In the genomic region with DNA sequence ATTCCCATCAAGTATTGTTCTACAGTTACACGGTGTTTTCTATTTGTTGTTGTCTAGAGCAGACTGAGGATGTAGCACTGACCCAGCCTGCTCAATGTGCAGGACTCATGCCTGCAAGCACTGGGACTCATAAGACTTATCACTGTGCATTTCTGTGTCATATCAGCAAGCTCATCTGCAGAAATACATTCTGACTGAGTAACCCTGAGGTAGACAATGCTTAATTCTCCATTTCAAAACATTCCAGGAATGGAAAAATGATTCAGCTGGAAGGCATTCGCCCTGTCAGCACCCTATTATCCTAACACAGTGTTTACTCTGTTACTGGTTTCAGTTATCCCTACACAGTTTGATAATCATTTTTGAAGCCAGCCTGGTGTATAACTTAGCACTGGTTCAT, we compare ENCODE assay signal across 13 cellular contexts.
A peak's percentile ranks its signal among the peaks of the same experiment; 100 is the strongest.
DNase-seq lines count a peak whose midpoint lies in the region; ATAC-seq and TF ChIP-seq lines count a peak whose summit lies in the region.
"Had no signal": no experiment of that assay in that cellular context is flagged by ENCODE, and none has a peak within 500 bp of the region (broad histone marks: within the 10 kb centered on the region; RNA-seq: fewer than 3 reads in every experiment).

No MANE protein-coding gene starts in this region.

- H3K14ac ChIP-seq in IMR-90 (replicated peaks; ENCODE audit: low read depth, low read length), result no peak overlapping the region

- no peak for TF ChIP-seq POLR2A in IMR-90 (IDR thresholded peaks at IDR 0.05; ENCODE audit: low read depth, low read length)

- H2AFZ ChIP-seq in IMR-90 (replicated peaks; ENCODE audit: low read length, poor library complexity), result no peak overlapping the region

- TF ChIP-seq CTCF in AG10803 (conservative IDR thresholded peaks at IDR 0.05; ENCODE audit: low read length) (no peak), IMR-90 (conservative IDR thresholded peaks at IDR 0.05; ENCODE audit: low read depth, low read length) (no peak), astrocyte of the spinal cord (IDR thresholded peaks at IDR 0.05; ENCODE audit: low read depth, low read length) (no peak)

- H2AK9ac ChIP-seq in IMR-90 (replicated peaks; ENCODE audit: low read depth, low read length, poor library complexity), result no peak overlapping the region

- H3K4ac ChIP-seq in IMR-90 (ENCODE audit: low read depth, low read length), result peak overlapping the region; percentile 29; the same call in 1 of the 2 replicates

- BruUV-seq in IMR-90 (replicated peaks; lab: Mats Ljungman, UMichigan), result no TSS peak

- no peak overlapping the region for H3K9ac ChIP-seq in IMR-90 (ENCODE audit: low read depth, low read length)

- in situ Hi-C loops in IMR-90 (cut with MboI; ENCODE audit: low sequenced_read_pairs) (no loop called here), astrocyte of the spinal cord (cut with HindIII; ENCODE audit: low sequenced_read_pairs) (no loop called here)

- H4K91ac ChIP-seq in IMR-90 (ENCODE audit: insufficient read depth, low read depth, low read length), result no peak overlapping the region

- H2BK15ac ChIP-seq in IMR-90 (ENCODE audit: low read depth, low read length), result no peak overlapping the region

- no peaks in the 10 kb centered on the region for H3K4me1 ChIP-seq in IMR-90 (ENCODE audit: control insufficient read depth, insufficient read depth, low read length)
- H3K4me1 ChIP-seq: adrenal gland had no signal

- no peaks in the 10 kb centered on the region for H3K79me1 ChIP-seq in IMR-90 (ENCODE audit: low read depth in 1 of 2, low read length in 2 of 2)

- peak overlapping the region; percentile 76 for H2BK5ac ChIP-seq in IMR-90 (ENCODE audit: low read depth, low read length, poor library complexity, severe bottlenecking)

- H3K9me3 ChIP-seq in IMR-90 (ENCODE audit: control insufficient read depth, insufficient read depth, low read length), result no peaks in the 10 kb centered on the region
- H3K9me3 ChIP-seq: adrenal gland, thoracic aorta had no signal

- H2BK120ac ChIP-seq in IMR-90 (ENCODE audit: low read depth, low read length), result peak overlapping the region; percentile 66

- peak overlapping the region; percentile 22; the same call in 1 of the 2 replicates for H2BK20ac ChIP-seq in IMR-90 (ENCODE audit: low read depth, low read length)

- no peak overlapping the region for H3K18ac ChIP-seq in IMR-90 (ENCODE audit: low read depth, low read length)

- no peak overlapping the region for H2AK5ac ChIP-seq in IMR-90 (ENCODE audit: low read depth, low read length)

- DNase-seq in AG10803 (ENCODE audit: low read depth), result peak; percentile 92
- peak; percentile 94 for DNase-seq in IMR-90
- peak; percentile 85 for DNase-seq in astrocyte of the spinal cord (ENCODE audit: low read depth, low spot score)
- DNase-seq in left kidney (ENCODE audit: low read depth, low spot score), result peak; percentile 9
- DNase-seq in NCI-H1930 (lab: John Stamatoyannopoulos, UW), result no peak
- no peak for DNase-seq in C1 segment of cervical spinal cord (lab: John Stamatoyannopoulos, UW)
- DNase-seq in NCI-H510A (lab: John Stamatoyannopoulos, UW), result no peak
- DNase-seq in NCI-H187 treated with DMSO at 0.1 percent for 48 hours (lab: John Stamatoyannopoulos, UW), result no peak
- DNase-seq: activated B cell treated with CpG ODN at 0.5 μM for 24 hours, DMS153, NCI-H446 had no signal

- intact Hi-C loops in IMR-90 (cut with micrococcal nuclease), result loop anchor here (2.0 kb wide), 1 partner anchor 35 kb away; no protein-coding TSS in a partner anchor

- WGBS in IMR-90 (ENCODE audit: extremely low coverage in 2 of 2, insufficient read length in 1 of 2), 2 experiments, result no CpG with 5 or more reads among the region's 2 CpGs

- H3K56ac ChIP-seq in IMR-90 (ENCODE audit: extremely low read depth, insufficient read depth, low read length), result no peak overlapping the region

- no peak overlapping the region for H4K5ac ChIP-seq in IMR-90 (ENCODE audit: low read depth, low read length)

- H3K36me3 ChIP-seq in IMR-90 (ENCODE audit: control insufficient read depth, insufficient read depth, low read length), result no peaks in the 10 kb centered on the region
- H3K36me3 ChIP-seq: adrenal gland, thoracic aorta had no signal

- POLR2A ChIA-PET in IMR-90 (lab: Charles Lee; ENCODE audit: unreplicated experiment), result interaction anchor here (0.6 kb wide), 1 partner anchor 289 kb away, joined by 4 read pairs; no protein-coding TSS in a partner anchor

- H4K20me1 ChIP-seq in IMR-90 (ENCODE audit: insufficient read depth, low read length), result no peaks in the 10 kb centered on the region

- no peak overlapping the region for H3K4me3 ChIP-seq in AG10803 (ENCODE audit: low read length)
- H3K4me3 ChIP-seq in IMR-90 (ENCODE audit: insufficient read depth, low read depth, low read length), result no peak overlapping the region
- H3K4me3 ChIP-seq in astrocyte of the spinal cord (ENCODE audit: low read depth, low read length), result no peak overlapping the region
- H3K4me3 ChIP-seq: adrenal gland, thoracic aorta had no signal

- no peaks in the 10 kb centered on the region for H3K27me3 ChIP-seq in IMR-90 (ENCODE audit: control insufficient read depth, insufficient read depth, low read length)
- H3K27me3 ChIP-seq: adrenal gland had no signal

- H4K8ac ChIP-seq in IMR-90 (ENCODE audit: low read depth in 2 of 2, low read length in 2 of 2), result peak overlapping the region in 1 of 2 experiments; percentile 47; a peak in 1 of 4 replicates

- no peak for TF ChIP-seq RAD21 in IMR-90 (IDR thresholded peaks at IDR 0.05; ENCODE audit: low read length)

- peak overlapping the region; percentile 9; the same call in 1 of the 2 replicates for H3K4me2 ChIP-seq in IMR-90 (ENCODE audit: low read depth, low read length)

- H3K23ac ChIP-seq in IMR-90 (ENCODE audit: low read depth, low read length), result no peak overlapping the region

- H3K27ac ChIP-seq in IMR-90 (ENCODE audit: insufficient read depth, low read length), result no peak overlapping the region
- H3K27ac ChIP-seq: adrenal gland, thoracic aorta had no signal

- no peaks in the 10 kb centered on the region for H3K9me1 ChIP-seq in IMR-90 (ENCODE audit: insufficient read depth, low read length)

- CTCF ChIA-PET in IMR-90 (lab: Yijun Ruan, JAX), result interaction anchor here (1.2 kb wide), 1 partner anchor 34 kb away, joined by 3 read pairs; no protein-coding TSS in a partner anchor

- peak; percentile 100 for ATAC-seq in IMR-90 (ENCODE audit: low read depth)

- dilution Hi-C loops in IMR-90 (cut with HindIII; ENCODE audit: low sequenced_read_pairs, unreplicated experiment), result no loop called here

TF ChIP-seq in IMR-90, 13 proteins besides CTCF, POLR2A, EP300 and RAD21:
- no peak; the same call in 1 of the 2 replicates for TF ChIP-seq CEBPB (IDR thresholded peaks at IDR 0.05; ENCODE audit: low read depth, low read length)
- TF ChIP-seq, protein P1, sequence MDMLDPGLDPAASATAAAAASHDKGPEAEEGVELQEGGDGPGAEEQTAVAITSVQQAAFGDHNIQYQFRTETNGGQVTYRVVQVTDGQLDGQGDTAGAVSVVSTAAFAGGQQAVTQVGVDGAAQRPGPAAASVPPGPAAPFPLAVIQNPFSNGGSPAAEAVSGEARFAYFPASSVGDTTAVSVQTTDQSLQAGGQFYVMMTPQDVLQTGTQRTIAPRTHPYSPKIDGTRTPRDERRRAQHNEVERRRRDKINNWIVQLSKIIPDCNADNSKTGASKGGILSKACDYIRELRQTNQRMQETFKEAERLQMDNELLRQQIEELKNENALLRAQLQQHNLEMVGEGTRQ (IDR thresholded peaks at IDR 0.05; ENCODE audit: low read depth, low read length), result no peak
- TF ChIP-seq RFX5 (IDR thresholded peaks at IDR 0.05; ENCODE audit: low read depth, low read length), result no peak
- TF ChIP-seq MAFK (IDR thresholded peaks at IDR 0.05; ENCODE audit: low read depth, low read length), result peak; percentile 89
- TF ChIP-seq MAZ (IDR thresholded peaks at IDR 0.05; ENCODE audit: borderline replicate concordance, low read depth, low read length), result no peak
- TF ChIP-seq, protein P2, sequence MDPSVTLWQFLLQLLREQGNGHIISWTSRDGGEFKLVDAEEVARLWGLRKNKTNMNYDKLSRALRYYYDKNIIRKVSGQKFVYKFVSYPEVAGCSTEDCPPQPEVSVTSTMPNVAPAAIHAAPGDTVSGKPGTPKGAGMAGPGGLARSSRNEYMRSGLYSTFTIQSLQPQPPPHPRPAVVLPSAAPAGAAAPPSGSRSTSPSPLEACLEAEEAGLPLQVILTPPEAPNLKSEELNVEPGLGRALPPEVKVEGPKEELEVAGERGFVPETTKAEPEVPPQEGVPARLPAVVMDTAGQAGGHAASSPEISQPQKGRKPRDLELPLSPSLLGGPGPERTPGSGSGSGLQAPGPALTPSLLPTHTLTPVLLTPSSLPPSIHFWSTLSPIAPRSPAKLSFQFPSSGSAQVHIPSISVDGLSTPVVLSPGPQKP (IDR thresholded peaks at IDR 0.05; ENCODE audit: borderline replicate concordance, low read depth, low read length), result no peak
- TF ChIP-seq FOS (IDR thresholded peaks at IDR 0.05; ENCODE audit: low read depth, low read length), result peak; percentile 71
- TF ChIP-seq BHLHE40 (IDR thresholded peaks at IDR 0.05; ENCODE audit: low read depth, low read length), result 0 out of 2 replicates have a peak, but pooled peaks have one; percentile 22
- no peak for TF ChIP-seq SMC3 (IDR thresholded peaks at IDR 0.05; ENCODE audit: low read depth, low read length)
- TF ChIP-seq CHD1 (IDR thresholded peaks at IDR 0.05; ENCODE audit: low read depth, low read length), result no peak
- no peak for TF ChIP-seq MXI1 (IDR thresholded peaks at IDR 0.05; ENCODE audit: borderline replicate concordance, low read depth, low read length)
- peak; percentile 45; the same call in 1 of the 2 replicates for TF ChIP-seq NFE2L2 (IDR thresholded peaks at IDR 0.05; ENCODE audit: low read depth, low read length)
- no peak for TF ChIP-seq RCOR1 (IDR thresholded peaks at IDR 0.05; ENCODE audit: insufficient replicate concordance, low read length)

Comparison
In these comparisons a context has a peak if more than half of its experiments do, and no peak if none do; other contexts are left out.
1. DNase-seq: peak in AG10803 (single experiment), IMR-90 (single experiment), astrocyte of the spinal cord (single experiment) and left kidney (single experiment); none in NCI-H1930 (0 of 2), C1 segment of cervical spinal cord (0 of 14), NCI-H510A (single experiment) and NCI-H187 treated with DMSO at 0.1 percent for 48 hours (single experiment).